2 cellular contexts compared by ENCODE assay signal in the genomic region with DNA sequence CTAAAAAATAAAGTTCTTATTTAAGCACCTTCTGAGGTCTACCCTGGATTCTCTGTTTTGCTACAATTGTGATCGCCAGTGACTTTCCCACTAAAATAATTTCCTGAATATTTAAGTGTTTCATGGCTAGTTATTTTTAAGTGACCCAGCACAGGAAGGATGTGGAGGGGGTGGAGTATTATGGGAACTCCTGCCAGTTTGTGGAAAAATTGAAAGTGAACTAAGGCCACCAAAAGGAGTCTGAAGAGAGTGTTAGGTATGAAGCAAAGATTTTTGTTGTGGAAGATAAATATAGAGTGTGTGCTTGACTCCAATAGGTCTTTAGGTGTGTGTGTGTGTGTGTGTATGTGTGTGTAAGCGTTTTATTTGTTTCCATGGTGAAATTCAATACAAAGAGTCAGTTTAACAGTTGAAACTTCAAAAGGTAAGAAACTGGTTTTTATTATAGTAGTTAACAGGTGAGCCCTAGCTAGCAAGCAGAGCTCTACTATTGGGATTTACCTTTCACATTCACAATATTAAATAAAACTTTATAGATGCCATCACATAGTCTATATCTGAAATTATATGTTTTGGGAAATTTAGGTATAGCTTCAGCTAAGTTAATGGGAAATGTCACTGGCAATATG.
TF ChIP-seq lines count a peak whose summit lies in the region.

No MANE protein-coding gene starts in this region.

TF ChIP-seq in liver, 16 proteins besides CTCF, POLR2A, EP300 and RAD21:
- TF ChIP-seq SP1 (IDR thresholded peaks at IDR 0.05): peak; percentile 8
- no peak for TF ChIP-seq GABPA (IDR thresholded peaks at IDR 0.05 in 1 of 2, conservative IDR thresholded peaks at IDR 0.05 in 1 of 2)
TF ChIP-seq in liver: peak in this region for 1.

TF ChIP-seq in HepG2, 621 proteins besides CTCF, POLR2A, EP300 and RAD21:
- TF ChIP-seq ZNF121 (CRISPR knock-in tag; IDR thresholded peaks at IDR 0.05) (no peak), MLLT10 (CRISPR knock-in tag; IDR thresholded peaks at IDR 0.05) (no peak), MAFG (CRISPR knock-in tag; IDR thresholded peaks at IDR 0.05) (no peak), MAF1 (CRISPR knock-in tag; IDR thresholded peaks at IDR 0.05; ENCODE audit: borderline replicate concordance) (no peak), ZNF484 (CRISPR knock-in tag; IDR thresholded peaks at IDR 0.05; ENCODE audit: borderline replicate concordance, low read depth) (no peak)
- TF ChIP-seq, protein P1, sequence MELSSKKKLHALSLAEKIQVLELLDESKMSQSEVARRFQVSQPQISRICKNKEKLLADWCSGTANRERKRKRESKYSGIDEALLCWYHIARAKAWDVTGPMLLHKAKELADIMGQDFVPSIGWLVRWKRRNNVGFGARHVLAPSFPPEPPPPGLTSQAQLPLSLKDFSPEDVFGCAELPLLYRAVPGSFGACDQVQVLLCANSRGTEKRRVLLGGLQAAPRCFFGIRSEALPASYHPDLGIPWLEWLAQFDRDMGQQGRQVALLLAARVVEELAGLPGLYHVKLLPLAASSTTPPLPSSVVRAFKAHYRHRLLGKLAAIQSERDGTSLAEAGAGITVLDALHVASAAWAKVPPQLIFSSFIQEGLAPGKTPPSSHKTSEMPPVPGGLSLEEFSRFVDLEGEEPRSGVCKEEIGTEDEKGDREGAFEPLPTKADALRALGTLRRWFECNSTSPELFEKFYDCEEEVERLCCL (CRISPR knock-in tag; IDR thresholded peaks at IDR 0.05; ENCODE audit: borderline replicate concordance): no peak
- TF ChIP-seq, protein P2, sequence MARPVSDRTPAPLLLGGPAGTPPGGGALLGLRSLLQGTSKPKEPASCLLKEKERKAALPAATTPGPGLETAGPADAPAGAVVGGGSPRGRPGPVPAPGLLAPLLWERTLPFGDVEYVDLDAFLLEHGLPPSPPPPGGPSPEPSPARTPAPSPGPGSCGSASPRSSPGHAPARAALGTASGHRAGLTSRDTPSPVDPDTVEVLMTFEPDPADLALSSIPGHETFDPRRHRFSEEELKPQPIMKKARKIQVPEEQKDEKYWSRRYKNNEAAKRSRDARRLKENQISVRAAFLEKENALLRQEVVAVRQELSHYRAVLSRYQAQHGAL (CRISPR knock-in tag; IDR thresholded peaks at IDR 0.05; ENCODE audit: not compliant biosample characterization): no peak
